In the genomic region with DNA sequence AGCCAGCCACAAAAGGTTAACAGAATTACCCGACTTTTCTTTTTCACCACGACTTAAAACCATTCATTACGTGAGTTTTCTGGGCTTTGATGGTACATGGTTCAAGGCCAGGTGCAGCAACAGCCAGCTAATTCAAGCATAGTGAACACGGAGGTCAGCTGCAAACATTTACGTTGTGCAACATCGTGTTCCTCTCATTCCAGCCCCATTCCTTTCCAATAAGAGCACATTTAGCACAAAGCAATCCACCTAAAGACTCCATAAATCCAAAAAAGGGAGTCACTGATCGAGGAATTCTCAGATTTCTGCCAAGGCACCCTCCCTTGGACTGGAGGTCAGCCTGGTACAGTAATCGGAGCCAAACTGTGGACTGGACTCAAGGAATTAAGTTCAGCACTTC, we compare ENCODE assay signal across 1 cellular context.
TF ChIP-seq lines count a peak whose summit lies in the region.

No MANE protein-coding gene starts in this region.

TF ChIP-seq in HepG2, 621 proteins besides CTCF, POLR2A, EP300 and RAD21 (continued from another document and continues in another):
- TF ChIP-seq POLR2AphosphoS5 (IDR thresholded peaks at IDR 0.05; ENCODE audit: low read depth, low read length) (peak; percentile 48; the same call in 1 of the 2 replicates), AGO2 (optimal IDR thresholded peaks at IDR 0.05; ENCODE audit: low read depth, low read length) (no peak), ZNF136 (CRISPR knock-in tag; IDR thresholded peaks at IDR 0.05; ENCODE audit: low read depth) (peak; percentile 45; the same call in 1 of the 2 replicates), SP2 (CRISPR knock-in tag; IDR thresholded peaks at IDR 0.05) (no peak), TRIM24 (CRISPR knock-in tag; IDR thresholded peaks at IDR 0.05) (no peak), NFE2L1 (CRISPR knock-in tag; IDR thresholded peaks at IDR 0.05; ENCODE audit: borderline replicate concordance) (no peak), ZNF670 (CRISPR knock-in tag; IDR thresholded peaks at IDR 0.05; ENCODE audit: borderline replicate concordance) (no peak), ZNF260 (CRISPR knock-in tag; IDR thresholded peaks at IDR 0.05; ENCODE audit: borderline replicate concordance, low read depth) (no peak), ESRRA (CRISPR knock-in tag; IDR thresholded peaks at IDR 0.05; ENCODE audit: low read depth) (peak; percentile 72; the same call in 1 of the 2 replicates), ZNF280D (CRISPR knock-in tag; IDR thresholded peaks at IDR 0.05) (peak; percentile 51; the same call in 1 of the 2 replicates), TFDP1 (CRISPR knock-in tag; IDR thresholded peaks at IDR 0.05; ENCODE audit: borderline replicate concordance) (peak; percentile 43; the same call in 1 of the 2 replicates), MAZ (IDR thresholded peaks at IDR 0.05; ENCODE audit: borderline replicate concordance, low read depth, low read length) (no peak), MAZ (CRISPR knock-in tag; IDR thresholded peaks at IDR 0.05; ENCODE audit: low read depth) (no peak), RARA (CRISPR knock-in tag; IDR thresholded peaks at IDR 0.05) (peak; percentile 99), JUNB (CRISPR knock-in tag; IDR thresholded peaks at IDR 0.05; ENCODE audit: borderline replicate concordance) (no peak), IKZF4 (CRISPR knock-in tag; IDR thresholded peaks at IDR 0.05; ENCODE audit: borderline replicate concordance, low read depth, not compliant biosample characterization) (no peak), ZNF510 (CRISPR knock-in tag; IDR thresholded peaks at IDR 0.05; ENCODE audit: low read depth) (no peak), TCF7L2 (IDR thresholded peaks at IDR 0.05; ENCODE audit: low read depth, low read length) (no peak; the same call in 1 of the 2 replicates), ZIK1 (CRISPR knock-in tag; IDR thresholded peaks at IDR 0.05; ENCODE audit: borderline replicate concordance, low read depth) (no peak), NCOA5 (CRISPR knock-in tag; IDR thresholded peaks at IDR 0.05) (no peak), HMG20A (CRISPR knock-in tag; IDR thresholded peaks at IDR 0.05; ENCODE audit: borderline replicate concordance) (peak; percentile 98), MAF1 (CRISPR knock-in tag; IDR thresholded peaks at IDR 0.05; ENCODE audit: borderline replicate concordance) (no peak), ZNF232 (CRISPR knock-in tag; IDR thresholded peaks at IDR 0.05; ENCODE audit: borderline replicate concordance) (peak; percentile 74), ARHGAP35 (CRISPR knock-in tag; IDR thresholded peaks at IDR 0.05; ENCODE audit: borderline replicate concordance) (no peak), ATM (IDR thresholded peaks at IDR 0.05; ENCODE audit: borderline replicate concordance) (peak; percentile 69; the same call in 1 of the 2 replicates), ETV6 (CRISPR knock-in tag; conservative IDR thresholded peaks at IDR 0.05) (no peak), ZNF691 (CRISPR knock-in tag; IDR thresholded peaks at IDR 0.05; ENCODE audit: borderline replicate concordance, low read depth) (0 out of 2 replicates have a peak, but pooled peaks have one; percentile 59), ARNT (IDR thresholded peaks at IDR 0.05) (no peak), SETDB1 (CRISPR knock-in tag; IDR thresholded peaks at IDR 0.05; ENCODE audit: borderline replicate concordance) (no peak), CC2D1A (CRISPR knock-in tag; IDR thresholded peaks at IDR 0.05) (no peak), ZNF407 (CRISPR knock-in tag; IDR thresholded peaks at IDR 0.05; ENCODE audit: not compliant biosample characterization) (no peak), POLR2G (IDR thresholded peaks at IDR 0.05; ENCODE audit: low read depth, low read length) (no peak)
- TF ChIP-seq, protein P1, sequence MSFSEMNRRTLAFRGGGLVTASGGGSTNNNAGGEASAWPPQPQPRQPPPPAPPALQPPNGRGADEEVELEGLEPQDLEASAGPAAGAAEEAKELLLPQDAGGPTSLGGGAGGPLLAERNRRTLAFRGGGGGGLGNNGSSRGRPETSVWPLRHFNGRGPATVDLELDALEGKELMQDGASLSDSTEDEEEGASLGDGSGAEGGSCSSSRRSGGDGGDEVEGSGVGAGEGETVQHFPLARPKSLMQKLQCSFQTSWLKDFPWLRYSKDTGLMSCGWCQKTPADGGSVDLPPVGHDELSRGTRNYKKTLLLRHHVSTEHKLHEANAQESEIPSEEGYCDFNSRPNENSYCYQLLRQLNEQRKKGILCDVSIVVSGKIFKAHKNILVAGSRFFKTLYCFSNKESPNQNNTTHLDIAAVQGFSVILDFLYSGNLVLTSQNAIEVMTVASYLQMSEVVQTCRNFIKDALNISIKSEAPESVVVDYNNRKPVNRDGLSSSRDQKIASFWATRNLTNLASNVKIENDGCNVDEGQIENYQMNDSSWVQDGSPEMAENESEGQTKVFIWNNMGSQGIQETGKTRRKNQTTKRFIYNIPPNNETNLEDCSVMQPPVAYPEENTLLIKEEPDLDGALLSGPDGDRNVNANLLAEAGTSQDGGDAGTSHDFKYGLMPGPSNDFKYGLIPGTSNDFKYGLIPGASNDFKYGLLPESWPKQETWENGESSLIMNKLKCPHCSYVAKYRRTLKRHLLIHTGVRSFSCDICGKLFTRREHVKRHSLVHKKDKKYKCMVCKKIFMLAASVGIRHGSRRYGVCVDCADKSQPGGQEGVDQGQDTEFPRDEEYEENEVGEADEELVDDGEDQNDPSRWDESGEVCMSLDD (CRISPR knock-in tag; IDR thresholded peaks at IDR 0.05; ENCODE audit: borderline replicate concordance): no peak
- TF ChIP-seq, protein P2, sequence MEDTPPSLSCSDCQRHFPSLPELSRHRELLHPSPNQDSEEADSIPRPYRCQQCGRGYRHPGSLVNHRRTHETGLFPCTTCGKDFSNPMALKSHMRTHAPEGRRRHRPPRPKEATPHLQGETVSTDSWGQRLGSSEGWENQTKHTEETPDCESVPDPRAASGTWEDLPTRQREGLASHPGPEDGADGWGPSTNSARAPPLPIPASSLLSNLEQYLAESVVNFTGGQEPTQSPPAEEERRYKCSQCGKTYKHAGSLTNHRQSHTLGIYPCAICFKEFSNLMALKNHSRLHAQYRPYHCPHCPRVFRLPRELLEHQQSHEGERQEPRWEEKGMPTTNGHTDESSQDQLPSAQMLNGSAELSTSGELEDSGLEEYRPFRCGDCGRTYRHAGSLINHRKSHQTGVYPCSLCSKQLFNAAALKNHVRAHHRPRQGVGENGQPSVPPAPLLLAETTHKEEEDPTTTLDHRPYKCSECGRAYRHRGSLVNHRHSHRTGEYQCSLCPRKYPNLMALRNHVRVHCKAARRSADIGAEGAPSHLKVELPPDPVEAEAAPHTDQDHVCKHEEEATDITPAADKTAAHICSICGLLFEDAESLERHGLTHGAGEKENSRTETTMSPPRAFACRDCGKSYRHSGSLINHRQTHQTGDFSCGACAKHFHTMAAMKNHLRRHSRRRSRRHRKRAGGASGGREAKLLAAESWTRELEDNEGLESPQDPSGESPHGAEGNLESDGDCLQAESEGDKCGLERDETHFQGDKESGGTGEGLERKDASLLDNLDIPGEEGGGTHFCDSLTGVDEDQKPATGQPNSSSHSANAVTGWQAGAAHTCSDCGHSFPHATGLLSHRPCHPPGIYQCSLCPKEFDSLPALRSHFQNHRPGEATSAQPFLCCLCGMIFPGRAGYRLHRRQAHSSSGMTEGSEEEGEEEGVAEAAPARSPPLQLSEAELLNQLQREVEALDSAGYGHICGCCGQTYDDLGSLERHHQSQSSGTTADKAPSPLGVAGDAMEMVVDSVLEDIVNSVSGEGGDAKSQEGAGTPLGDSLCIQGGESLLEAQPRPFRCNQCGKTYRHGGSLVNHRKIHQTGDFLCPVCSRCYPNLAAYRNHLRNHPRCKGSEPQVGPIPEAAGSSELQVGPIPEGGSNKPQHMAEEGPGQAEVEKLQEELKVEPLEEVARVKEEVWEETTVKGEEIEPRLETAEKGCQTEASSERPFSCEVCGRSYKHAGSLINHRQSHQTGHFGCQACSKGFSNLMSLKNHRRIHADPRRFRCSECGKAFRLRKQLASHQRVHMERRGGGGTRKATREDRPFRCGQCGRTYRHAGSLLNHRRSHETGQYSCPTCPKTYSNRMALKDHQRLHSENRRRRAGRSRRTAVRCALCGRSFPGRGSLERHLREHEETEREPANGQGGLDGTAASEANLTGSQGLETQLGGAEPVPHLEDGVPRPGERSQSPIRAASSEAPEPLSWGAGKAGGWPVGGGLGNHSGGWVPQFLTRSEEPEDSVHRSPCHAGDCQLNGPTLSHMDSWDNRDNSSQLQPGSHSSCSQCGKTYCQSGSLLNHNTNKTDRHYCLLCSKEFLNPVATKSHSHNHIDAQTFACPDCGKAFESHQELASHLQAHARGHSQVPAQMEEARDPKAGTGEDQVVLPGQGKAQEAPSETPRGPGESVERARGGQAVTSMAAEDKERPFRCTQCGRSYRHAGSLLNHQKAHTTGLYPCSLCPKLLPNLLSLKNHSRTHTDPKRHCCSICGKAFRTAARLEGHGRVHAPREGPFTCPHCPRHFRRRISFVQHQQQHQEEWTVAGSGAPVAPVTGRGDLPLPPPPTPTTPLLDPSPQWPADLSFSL (CRISPR knock-in tag; IDR thresholded peaks at IDR 0.05): peak; percentile 72; the same call in 1 of the 2 replicates
